In the genomic region with DNA sequence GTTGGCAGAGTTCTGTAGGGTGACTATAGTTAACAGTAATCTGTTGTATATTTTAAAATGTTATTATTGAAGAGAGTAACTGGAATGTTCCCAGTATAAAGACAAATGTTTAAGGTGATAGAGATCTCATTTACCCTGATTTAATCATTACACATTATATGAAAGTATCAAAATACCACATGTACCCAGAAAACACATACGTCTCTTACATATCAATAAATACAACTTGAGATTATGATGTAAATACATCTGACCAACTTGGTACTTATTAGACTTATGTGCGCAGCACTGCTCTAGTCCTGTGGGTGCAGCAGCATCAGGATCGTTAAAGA, we compare ENCODE assay signal across 9 cellular contexts. TPM values are rescaled to one million over a fixed set of nuclear protein-coding genes. Genes with fewer than 3 reads are reported as not detected.
A peak's percentile ranks its signal among the peaks of the same experiment; 100 is the strongest.
DNase-seq lines count a peak whose midpoint lies in the region; ATAC-seq, FAIRE-seq and TF ChIP-seq lines count a peak whose summit lies in the region.
"Had no signal": no experiment of that assay in that cellular context is flagged by ENCODE, and none has a peak within 500 bp of the region (broad histone marks: within the 10 kb centered on the region; RNA-seq: fewer than 3 reads in every experiment).

No MANE protein-coding gene starts in this region.

- H3K9me2 ChIP-seq in SK-N-SH = no peaks in the 10 kb centered on the region

- H3K36me3 Mint-ChIP-seq in activated naive CD8-positive, alpha-beta T cell treated with anti-CD3 and anti-CD28 coated beads, Interleukin-2, amount 10 ng/mL, durations not matched to agents 7 days and 5 days = peaks cover 18% of the 10 kb centered on the region

- no peak for TF ChIP-seq CTCF in SK-N-SH (IDR thresholded peaks at IDR 0.05)
- TF ChIP-seq CTCF in kidney (IDR thresholded peaks at IDR 0.05; ENCODE audit: borderline replicate concordance, extremely low read depth, insufficient read depth) = no peak

- H3K27me3 ChIP-seq in SK-N-SH (ENCODE audit: insufficient read depth) = no peaks in the 10 kb centered on the region
- H3K27me3 ChIP-seq in subcutaneous abdominal adipose tissue (ENCODE audit: control insufficient read depth in 5 of 5, insufficient read depth in 4 of 5, low read length in 5 of 5) = no peaks in the 10 kb centered on the region

- TF ChIP-seq EP300 in SK-N-SH (IDR thresholded peaks at IDR 0.05; ENCODE audit: borderline replicate concordance in 1 of 2, low read depth in 1 of 2, low read length in 1 of 2) = no peak

- DNase-seq in SK-N-SH (no peak), kidney (no peak)
- no peak for DNase-seq in activated naive CD8-positive, alpha-beta T cell treated with anti-CD3 and anti-CD28 coated beads, Interleukin-2, amount 10 ng/mL, durations not matched to agents 7 days and 5 days
- no peak for DNase-seq in stimulated activated CD4-positive, alpha-beta T cell treated with anti-CD3 and anti-CD28 coated beads, Interleukin-4, amount 100 ng/mL, for 4 hours

- peak overlapping the region; percentile 79 to 90 for H3K27ac ChIP-seq in SK-N-SH (ENCODE audit: low read depth in 2 of 2, low read length in 1 of 2)
- peak overlapping the region; percentile 95 to 96 for H3K27ac ChIP-seq in kidney (ENCODE audit: low read depth in 2 of 2, low read length in 2 of 2)
- H3K27ac ChIP-seq in subcutaneous abdominal adipose tissue (ENCODE audit: low read depth, low read length) = peak overlapping the region; percentile 99

- H3K9me3 ChIP-seq in SK-N-SH (no peaks in the 10 kb centered on the region), kidney (ENCODE audit: control insufficient read depth in 1 of 2, low read length in 2 of 2) (no peaks in the 10 kb centered on the region), subcutaneous abdominal adipose tissue (ENCODE audit: control insufficient read depth in 5 of 5, low read length in 5 of 5) (no peaks in the 10 kb centered on the region)

- H3K27me3 Mint-ChIP-seq in activated naive CD8-positive, alpha-beta T cell treated with anti-CD3 and anti-CD28 coated beads, Interleukin-2, amount 10 ng/mL, durations not matched to agents 7 days and 5 days = no peaks in the 10 kb centered on the region

- intact Hi-C loops in kidney (cut with DNase I) = no loop called here

- POLR2A ChIA-PET in SK-N-SH (lab: Yijun Ruan, JAX) = interaction anchor here (0.6 to 1.4 kb wide), 4 partner anchors 14 to 293 kb away, joined by 3 to 8 read pairs (median 6); no protein-coding TSS in a partner anchor
- POLR2A ChIA-PET in activated naive CD8-positive, alpha-beta T cell treated with anti-CD3 and anti-CD28 coated beads, Interleukin-2, amount 10 ng/mL, durations not matched to agents 7 days and 5 days (lab: Charles Lee) = interaction anchor here (0.7 to 1.9 kb wide), 8 partner anchors 9 to 403 kb away, joined by 3 to 9 read pairs (median 4); a partner anchor contains a TSS

- peaks cover 41% of the 10 kb centered on the region for H3K79me2 ChIP-seq in SK-N-SH (ENCODE audit: insufficient read depth)

- H3K36me3 ChIP-seq in SK-N-SH (replicated peaks in 1 of 2; ENCODE audit: control insufficient read depth in 1 of 2, insufficient read depth in 2 of 2, low read length in 1 of 2) = peaks cover 19 to 22% of the 10 kb centered on the region in 2 experiments
- H3K36me3 ChIP-seq in kidney (ENCODE audit: control insufficient read depth in 1 of 2, insufficient read depth in 2 of 2, low read length in 2 of 2) = peaks cover 10 to 28% of the 10 kb centered on the region in 2 donors
- H3K36me3 ChIP-seq in subcutaneous abdominal adipose tissue (ENCODE audit: control insufficient read depth in 5 of 5, insufficient read depth in 5 of 5, low read length in 5 of 5) = peaks cover 7 to 28% (median 22%) of the 10 kb centered on the region in 5 donors

- H3K4me2 ChIP-seq in SK-N-SH = peak overlapping the region; percentile 78

- H3K9ac ChIP-seq in SK-N-SH = peak overlapping the region; percentile 89
- H3K9ac ChIP-seq in kidney (ENCODE audit: low read length in 2 of 2) = peak overlapping the region; percentile 95 to 97
- H3K9ac ChIP-seq in subcutaneous abdominal adipose tissue (ENCODE audit: low read length in 5 of 5) = peak overlapping the region; percentile 65 to 94 (median 92)

- peaks cover 39% of the 10 kb centered on the region for H3K4me1 Mint-ChIP-seq in activated naive CD8-positive, alpha-beta T cell treated with anti-CD3 and anti-CD28 coated beads, Interleukin-2, amount 10 ng/mL, durations not matched to agents 7 days and 5 days

- ATAC-seq in SK-N-SH treated with all-trans-retinoic acid at 6 μM for 48 hours (no peak), GM19395 (IDR thresholded peaks at IDR 0.05; ENCODE audit: unreplicated experiment) (no peak)
- ATAC-seq in activated naive CD8-positive, alpha-beta T cell treated with anti-CD3 and anti-CD28 coated beads, Interleukin-2, amount 10 ng/mL, durations not matched to agents 7 days and 5 days (ENCODE audit: low read depth) = no peak
- ATAC-seq in activated CD4-positive, CD25-positive, alpha-beta regulatory T cell treated with anti-CD3 and anti-CD28 coated beads, Interleukin-2, amount 50 U/mL, for 24 hours = no peak

- peak overlapping the region; percentile 100 for H3K27ac Mint-ChIP-seq in activated naive CD8-positive, alpha-beta T cell treated with anti-CD3 and anti-CD28 coated beads, Interleukin-2, amount 10 ng/mL, durations not matched to agents 7 days and 5 days

- H3K4me1 ChIP-seq in SK-N-SH (ENCODE audit: control insufficient read depth in 1 of 2, insufficient read depth in 2 of 2, low read depth in 1 of 2, low read length in 1 of 2) (peaks cover 0 to 4% of the 10 kb centered on the region in 2 experiments; a peak in 2 of 4 replicates), kidney (ENCODE audit: control insufficient read depth in 1 of 2, insufficient read depth in 1 of 2, low read depth in 1 of 2, low read length in 2 of 2) (peaks cover 0 to 2% of the 10 kb centered on the region in 2 donors), subcutaneous abdominal adipose tissue (ENCODE audit: control insufficient read depth in 5 of 5, insufficient read depth in 5 of 5, low read length in 5 of 5) (peaks cover 3 to 31% (median 19%) of the 10 kb centered on the region in 5 donors)

- no peaks in the 10 kb centered on the region for H4K20me1 ChIP-seq in SK-N-SH (ENCODE audit: insufficient read depth)

- no peak for TF ChIP-seq RAD21 in SK-N-SH (IDR thresholded peaks at IDR 0.05; ENCODE audit: low read length)

- peaks cover 17% of the 10 kb centered on the region for H3F3A ChIP-seq in SK-N-SH (replicated peaks; ENCODE audit: insufficient read depth)

- H2AFZ ChIP-seq in SK-N-SH (ENCODE audit: low read depth) = peak overlapping the region; percentile 93

- no peaks in the 10 kb centered on the region for H3K9me3 Mint-ChIP-seq in activated naive CD8-positive, alpha-beta T cell treated with anti-CD3 and anti-CD28 coated beads, Interleukin-2, amount 10 ng/mL, durations not matched to agents 7 days and 5 days

- WGBS in SK-N-SH (ENCODE audit: low lambda C conversion rate) = 2% methylated on average over 3 of the region's 3 CpGs

- CTCF ChIA-PET in SK-N-SH (lab: Yijun Ruan, JAX) = interaction anchor here (0.7 to 3.1 kb wide), 3 partner anchors 15 to 353 kb away, joined by 3 to 17 read pairs (median 3); no protein-coding TSS in a partner anchor

- no peak for FAIRE-seq in kidney (lab: Jason Lieb, UNC)

- peak overlapping the region; percentile 72 to 75 for H3K4me3 ChIP-seq in SK-N-SH (ENCODE audit: low read depth in 2 of 2, low read length in 1 of 2)
- peak overlapping the region; percentile 92 to 97 for H3K4me3 ChIP-seq in kidney (ENCODE audit: low read length in 2 of 2)
- H3K4me3 ChIP-seq in subcutaneous abdominal adipose tissue (ENCODE audit: low read depth in 1 of 5, low read length in 5 of 5) = peak overlapping the region; percentile 78 to 84 (median 83)

- peak overlapping the region; percentile 98 for H3K4me3 Mint-ChIP-seq in activated naive CD8-positive, alpha-beta T cell treated with anti-CD3 and anti-CD28 coated beads, Interleukin-2, amount 10 ng/mL, durations not matched to agents 7 days and 5 days

TF ChIP-seq in SK-N-SH, 30 proteins besides CTCF, POLR2A, EP300 and RAD21 (continues in another document):
- no peak for TF ChIP-seq JUND (IDR thresholded peaks at IDR 0.05)
- no peak for TF ChIP-seq MXI1 (IDR thresholded peaks at IDR 0.05; ENCODE audit: low read depth, low read length)
- TF ChIP-seq, protein P1, sequence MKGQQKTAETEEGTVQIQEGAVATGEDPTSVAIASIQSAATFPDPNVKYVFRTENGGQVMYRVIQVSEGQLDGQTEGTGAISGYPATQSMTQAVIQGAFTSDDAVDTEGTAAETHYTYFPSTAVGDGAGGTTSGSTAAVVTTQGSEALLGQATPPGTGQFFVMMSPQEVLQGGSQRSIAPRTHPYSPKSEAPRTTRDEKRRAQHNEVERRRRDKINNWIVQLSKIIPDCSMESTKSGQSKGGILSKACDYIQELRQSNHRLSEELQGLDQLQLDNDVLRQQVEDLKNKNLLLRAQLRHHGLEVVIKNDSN (IDR thresholded peaks at IDR 0.05; ENCODE audit: borderline replicate concordance, low read depth) = no peak
- no peak for TF ChIP-seq TCF12 (IDR thresholded peaks at IDR 0.05)
- no peak for TF ChIP-seq TAF1 (IDR thresholded peaks at IDR 0.05; ENCODE audit: borderline replicate concordance, low read depth, low read length)
- TF ChIP-seq FOXJ3 (CRISPR knock-in tag; IDR thresholded peaks at IDR 0.05) = no peak

TF ChIP-seq in SK-N-SH treated with all-trans-retinoic acid at 6 μM for 48 hours, 23 proteins besides CTCF, POLR2A, EP300 and RAD21 (continues in another document):
- TF ChIP-seq, protein P2, sequence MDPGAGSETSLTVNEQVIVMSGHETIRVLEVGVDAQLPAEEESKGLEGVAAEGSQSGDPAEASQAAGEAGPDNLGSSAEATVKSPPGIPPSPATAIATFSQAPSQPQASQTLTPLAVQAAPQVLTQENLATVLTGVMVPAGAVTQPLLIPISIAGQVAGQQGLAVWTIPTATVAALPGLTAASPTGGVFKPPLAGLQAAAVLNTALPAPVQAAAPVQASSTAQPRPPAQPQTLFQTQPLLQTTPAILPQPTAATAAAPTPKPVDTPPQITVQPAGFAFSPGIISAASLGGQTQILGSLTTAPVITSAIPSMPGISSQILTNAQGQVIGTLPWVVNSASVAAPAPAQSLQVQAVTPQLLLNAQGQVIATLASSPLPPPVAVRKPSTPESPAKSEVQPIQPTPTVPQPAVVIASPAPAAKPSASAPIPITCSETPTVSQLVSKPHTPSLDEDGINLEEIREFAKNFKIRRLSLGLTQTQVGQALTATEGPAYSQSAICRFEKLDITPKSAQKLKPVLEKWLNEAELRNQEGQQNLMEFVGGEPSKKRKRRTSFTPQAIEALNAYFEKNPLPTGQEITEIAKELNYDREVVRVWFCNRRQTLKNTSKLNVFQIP (CRISPR knock-in tag; IDR thresholded peaks at IDR 0.05; ENCODE audit: borderline replicate concordance, low read depth) = no peak

RNA-seq across cellular contexts. Expression of a gene that starts 0.7 kb away (rescaled TPM):
- polyA plus RNA-seq in SK-N-SH (2012; rRNA removed) = 415 and 421 TPM in 2 replicates
- polyA plus RNA-seq in SK-N-SH (2012; cell fraction: cytosol; rRNA removed) = 512 and 679 TPM in 2 replicates
- 70.8 and 126 TPM in 2 replicates for polyA plus RNA-seq in SK-N-SH (2012; cell fraction: nucleus; rRNA removed)
- total RNA-seq in activated naive CD8-positive, alpha-beta T cell treated with anti-CD3 and anti-CD28 coated beads, Interleukin-2, amount 10 ng/mL, durations not matched to agents 7 days and 5 days = 100 to 1,000 TPM; 209 to 230 TPM
- 239 TPM for total RNA-seq in kidney
- polyA plus RNA-seq in kidney (ENCODE audit: insufficient read depth, low read depth, low replicate concordance) = 481 TPM

RNA-seq across cellular contexts. Expression of a gene that starts 20.2 kb away (rescaled TPM):
- polyA plus RNA-seq in SK-N-SH (2012; rRNA removed) = 2.9 and 5.1 TPM in 2 replicates
- 3.1 and 3.8 TPM in 2 replicates for polyA plus RNA-seq in SK-N-SH (2012; cell fraction: cytosol; rRNA removed)
- 2.1 and 2.8 TPM in 2 replicates for polyA plus RNA-seq in SK-N-SH (2012; cell fraction: nucleus; rRNA removed)
- 1 to 10 TPM; 2.7 to 3.2 TPM for total RNA-seq in activated naive CD8-positive, alpha-beta T cell treated with anti-CD3 and anti-CD28 coated beads, Interleukin-2, amount 10 ng/mL, durations not matched to agents 7 days and 5 days
- 0.54 TPM for total RNA-seq in kidney
- not detected for polyA plus RNA-seq in kidney (ENCODE audit: insufficient read depth, low read depth, low replicate concordance)
- total RNA-seq: HT-29 had no signal
